ENCODE assay signal across 35 cellular contexts in the genomic region with DNA sequence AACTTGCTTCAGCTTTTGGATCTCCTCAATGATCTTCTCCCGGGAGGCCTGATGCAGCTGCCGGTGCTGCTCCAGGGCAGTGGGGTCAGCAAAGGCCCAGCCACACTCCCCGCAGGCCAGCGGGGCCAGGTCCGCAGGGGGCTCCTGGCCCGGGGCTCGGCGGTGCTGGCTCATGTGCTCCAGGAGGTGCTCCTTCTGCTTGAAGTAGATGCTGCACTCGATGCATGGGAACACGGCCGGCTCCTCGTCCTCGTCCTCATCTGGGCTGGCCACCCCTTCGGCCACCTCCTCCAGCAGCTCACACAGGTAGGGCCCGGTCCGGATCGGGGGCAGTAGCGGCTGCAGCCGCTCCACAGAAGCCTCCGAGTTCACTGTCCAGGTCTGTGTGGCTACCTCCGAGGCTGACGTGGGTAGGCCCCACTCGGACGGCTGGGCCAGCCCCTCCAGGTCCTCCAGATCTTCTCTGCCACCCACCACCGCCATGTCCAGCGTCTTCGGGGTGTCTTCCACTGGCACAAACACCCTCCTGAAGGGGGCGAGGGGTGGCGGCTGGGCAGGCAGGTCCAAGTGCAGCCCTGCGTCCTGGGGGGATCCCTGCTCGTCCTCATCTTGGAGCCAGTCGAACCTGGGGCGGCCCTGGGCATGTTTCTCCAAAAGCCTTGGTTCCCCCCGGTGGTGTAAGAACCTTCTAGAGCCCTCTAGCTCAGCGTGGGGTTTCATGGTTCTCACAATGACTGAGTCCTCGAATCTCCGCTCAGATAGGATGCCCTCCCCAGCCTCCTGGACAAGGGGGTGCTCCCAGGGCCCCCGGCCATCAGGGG. TPM values are rescaled to one million over a fixed set of nuclear protein-coding genes. Genes with fewer than 3 reads are reported as not detected.
"Had no signal": no experiment of that assay in that cellular context is flagged by ENCODE, and none has a peak within 500 bp of the region (broad histone marks: within the 10 kb centered on the region; RNA-seq: fewer than 3 reads in every experiment).

No MANE protein-coding gene starts in this region.

- FAIRE-seq: endothelial cell of umbilical vein had no signal

- DNase-seq: colonic mucosa; dermis blood vessel endothelial cell; effector memory CD4-positive, alpha-beta T cell; foreskin keratinocyte; hippocampal formation; immature natural killer cell; islet precursor cell; mesenchymal stem cell; mucosa of descending colon; naive B cell; nucleus accumbens; spleen; stimulated activated CD4-positive, alpha-beta T cell treated with anti-CD3 and anti-CD28 coated beads, Interleukin-4, amount 100 ng/mL, for 4 hours; stimulated activated naive CD8-positive, alpha-beta T cell treated with anti-CD3 and anti-CD28 coated beads, Interleukin-15, Interleukin-2, amounts not matched to agents 100 U/mL and 50 U/mL, for 24 hours; testis; tibial artery had no signal

- H3K27ac ChIP-seq: colonic mucosa, esophagus muscularis mucosa, foreskin keratinocyte, heart left ventricle, prostate gland, right atrium auricular region, testis had no signal

- H3K4me3 ChIP-seq: colonic mucosa, esophagus muscularis mucosa, gastroesophageal sphincter, heart left ventricle, mucosa of descending colon, prostate gland, right atrium auricular region, spleen, testis, tibial artery had no signal

- H3K27me3 ChIP-seq: colonic mucosa, esophagus muscularis mucosa, foreskin keratinocyte, gastroesophageal sphincter, heart left ventricle, right atrium auricular region, spleen, testis, tibial artery had no signal

- ATAC-seq: foreskin keratinocyte; gastroesophageal sphincter; heart left ventricle; left lobe of liver; mucosa of descending colon; natural killer cell treated with Interleukin-12 subunit alpha and Interleukin-12 subunit beta and Interleukin-15 and Interleukin-18, amount 100 ng/mL, for 72 hours; sciatic nerve; stimulated activated memory B cell treated with anti-CD40 and anti-IgM and Interleukin-4, amounts not matched to agents 10 μg/mL and 1 μg/mL and 100 μg/mL, for 72 hours; stimulated activated naive CD8-positive, alpha-beta T cell treated with anti-CD3 and anti-CD28 coated beads, Interleukin-15, Interleukin-2, amounts not matched to agents 100 U/mL and 50 U/mL, for 24 hours had no signal

- H3K9me3 ChIP-seq: colonic mucosa, esophagus muscularis mucosa, gastroesophageal sphincter, heart left ventricle, mucosa of descending colon, prostate gland, right atrium auricular region, spleen, testis, tibial artery had no signal

- H3K4me1 ChIP-seq: colonic mucosa, foreskin keratinocyte, prostate gland, spleen, testis had no signal

- H3K36me3 ChIP-seq: colonic mucosa, prostate gland had no signal

RNA-seq across cellular contexts. Expression of gene RASAL3, which starts 24.3 kb away (rescaled TPM):
- total RNA-seq: epithelial cell of proximal tubule, fibroblast of lung, foreskin keratinocyte, mesothelial cell of epicardium, neural crest cell, osteocyte had no signal
- polyA plus RNA-seq: fibroblast of lung, foreskin keratinocyte had no signal

RNA-seq across cellular contexts. Expression of gene PGLYRP2, which starts 39.3 kb away (rescaled TPM):
- total RNA-seq: chondrocyte; colonic mucosa; dermis blood vessel endothelial cell; epithelial cell of proximal tubule; esophagus muscularis mucosa; fibroblast of lung; foreskin keratinocyte; gastroesophageal sphincter; heart left ventricle; lung microvascular endothelial cell; mesothelial cell of epicardium; mucosa of descending colon; natural killer cell treated with Interleukin-12 subunit alpha and Interleukin-12 subunit beta and Interleukin-15 and Interleukin-18, amount 100 ng/mL, for 72 hours; neural crest cell; osteocyte; right atrium auricular region; sciatic nerve; skeletal muscle tissue; urinary bladder had no signal
- polyA plus RNA-seq: fibroblast of lung, foreskin keratinocyte, heart left ventricle had no signal
